ENCODE assay signal across 1 cellular context in genomic region chr11:130513132-130513531, GRCh38.
TF ChIP-seq lines count a peak whose summit lies in the region.

No MANE protein-coding gene starts in this region.

TF ChIP-seq in K562, 482 proteins besides CTCF, POLR2A, EP300 and RAD21:
- TF ChIP-seq CTCFL (IDR thresholded peaks at IDR 0.05; ENCODE audit: borderline replicate concordance, insufficient read depth, low read depth, low read length, poor library complexity, severe bottlenecking) (no peak), ZBTB43 (CRISPR knock-in tag; IDR thresholded peaks at IDR 0.05) (no peak), ZNF583 (CRISPR knock-in tag; IDR thresholded peaks at IDR 0.05) (no peak), MEIS2 (IDR thresholded peaks at IDR 0.05; ENCODE audit: partially characterized antibody) (peak; percentile 40), PBX2 (CRISPR knock-in tag; IDR thresholded peaks at IDR 0.05; ENCODE audit: low read depth) (no peak), PBX2 (tag; conservative IDR thresholded peaks at IDR 0.05; ENCODE audit: low read depth) (peak; percentile 86), SIN3A (IDR thresholded peaks at IDR 0.05; ENCODE audit: borderline replicate concordance in 2 of 2, control insufficient read depth in 1 of 2, low read depth in 2 of 2, low read length in 2 of 2) (no peak), SMAD4 (CRISPR knock-in tag; conservative IDR thresholded peaks at IDR 0.05) (no peak), E2F3 (CRISPR knock-in tag; IDR thresholded peaks at IDR 0.05) (no peak), ERF (CRISPR knock-in tag; IDR thresholded peaks at IDR 0.05) (no peak), SMAD1 (IDR thresholded peaks at IDR 0.05; ENCODE audit: low read depth, low read length, partially characterized antibody) (no peak), STAT6 (CRISPR knock-in tag; IDR thresholded peaks at IDR 0.05) (no peak), MAZ (CRISPR knock-in tag; conservative IDR thresholded peaks at IDR 0.05 in 1 of 2, IDR thresholded peaks at IDR 0.05 in 1 of 2) (no peak), ELF1 (tag; IDR thresholded peaks at IDR 0.05) (no peak), CBX3 (IDR thresholded peaks at IDR 0.05; ENCODE audit: borderline replicate concordance in 1 of 2, low read length in 2 of 2) (no peak), POLR2AphosphoS5 (IDR thresholded peaks at IDR 0.05; ENCODE audit: control insufficient read depth, insufficient read depth, low read depth, low read length) (no peak), SRSF9 (IDR thresholded peaks at IDR 0.05; ENCODE audit: borderline replicate concordance, low read depth, low read length) (no peak)
TF ChIP-seq in K562: peak in this region for 2.
